Comparison of ENCODE assay signal across 26 cellular contexts in genomic region chr1:51188230-51188629, GRCh38. TPM values are rescaled to one million over a fixed set of nuclear protein-coding genes. Genes with fewer than 3 reads are reported as not detected.
DNase-seq lines count a peak whose midpoint lies in the region; ATAC-seq, FAIRE-seq and TF ChIP-seq lines count a peak whose summit lies in the region.
"Had no signal": no experiment of that assay in that cellular context is flagged by ENCODE, and none has a peak within 500 bp of the region (broad histone marks: within the 10 kb centered on the region; RNA-seq: fewer than 3 reads in every experiment).

No MANE protein-coding gene starts in this region.

- H3K36me3 ChIP-seq in IMR-90 (ENCODE audit: control insufficient read depth, insufficient read depth, low read length) = no peaks in the 10 kb centered on the region
- no peaks in the 10 kb centered on the region for H3K36me3 ChIP-seq in K562 (ENCODE audit: control insufficient read depth, insufficient read depth, low read length)
- H3K36me3 ChIP-seq in HepG2 (replicated peaks in 1 of 2; ENCODE audit: control insufficient read depth in 1 of 2, insufficient read depth in 2 of 2, low read length in 2 of 2) = no peaks in the 10 kb centered on the region
- H3K36me3 ChIP-seq: BLaER1 treated with 17β-estradiol and CSF1 and Interleukin-3, amounts not matched to agents 10 nM and 100 nM had no signal

- TF ChIP-seq RAD21 in IMR-90 (IDR thresholded peaks at IDR 0.05; ENCODE audit: low read length) (no peak), K562 (CRISPR knock-in tag; conservative IDR thresholded peaks at IDR 0.05 in 1 of 2, IDR thresholded peaks at IDR 0.05 in 1 of 2) (no peak), HepG2 (CRISPR knock-in tag; IDR thresholded peaks at IDR 0.05) (no peak)

- H3K79me1 ChIP-seq in IMR-90 (ENCODE audit: low read depth in 1 of 2, low read length in 2 of 2) = no peaks in the 10 kb centered on the region

- H3K4me2 ChIP-seq in IMR-90 (ENCODE audit: low read depth, low read length) = no peak overlapping the region
- no peak overlapping the region for H3K4me2 ChIP-seq in K562 (ENCODE audit: insufficient read depth, low read length)
- no peak overlapping the region for H3K4me2 ChIP-seq in HepG2 (ENCODE audit: low read depth, low read length)
- H3K4me2 ChIP-seq: BLaER1 treated with 17β-estradiol and CSF1 and Interleukin-3, amounts not matched to agents 10 nM and 100 nM had no signal

- H3K79me2 ChIP-seq in K562 (ENCODE audit: control insufficient read depth, insufficient read depth, low read length) (no peaks in the 10 kb centered on the region), HepG2 (ENCODE audit: insufficient read depth, low read length) (no peaks in the 10 kb centered on the region)

- H2AFZ ChIP-seq in IMR-90 (replicated peaks; ENCODE audit: low read length, poor library complexity) = no peak overlapping the region
- H2AFZ ChIP-seq in K562 (ENCODE audit: low read depth, low read length) = no peak overlapping the region
- H2AFZ ChIP-seq in HepG2 (ENCODE audit: low read length) = no peak overlapping the region

- in situ Hi-C loops in IMR-90 (cut with MboI; ENCODE audit: low sequenced_read_pairs) = loop anchor here (25.0 kb wide), 1 partner anchor 826 kb away; no protein-coding TSS in a partner anchor
- in situ Hi-C loops in K562 (cut with MboI) = loop anchor here (10.0 kb wide), 1 partner anchor 263 kb away; no protein-coding TSS in a partner anchor
- in situ Hi-C loops in HepG2 (cut with HindIII; ENCODE audit: extremely low pct_ligation_motif_present, low pct_unique_long_range_greater_than_20kb) = loop anchor here (10.0 kb wide), 1 partner anchor 413 kb away; no protein-coding TSS in a partner anchor

- no peaks in the 10 kb centered on the region for H3K4me1 ChIP-seq in IMR-90 (ENCODE audit: control insufficient read depth, insufficient read depth, low read length)
- peaks cover 0 to 3% of the 10 kb centered on the region in 2 experiments; a peak in 1 of 5 replicates for H3K4me1 ChIP-seq in K562 (replicated peaks in 1 of 2; ENCODE audit: control insufficient read depth in 2 of 2, insufficient read depth in 2 of 2, low read length in 2 of 2)
- no peaks in the 10 kb centered on the region for H3K4me1 ChIP-seq in HepG2 (ENCODE audit: insufficient read depth, low read length)

- no peak overlapping the region for H4K5ac ChIP-seq in IMR-90 (ENCODE audit: low read depth, low read length)

- no peaks in the 10 kb centered on the region for H3K36me3 Mint-ChIP-seq in activated T-helper 2 cell treated with anti-CD3 and anti-CD28 coated beads, Interferon-gamma antibody, Interleukin-2, Interleukin-4, amounts not matched to agents 10 μg/mL and 5 μg/mL and 100 μg/mL, durations not matched to agents 14 hours and 24 hours and 36 hours (ENCODE audit: low read depth)
- H3K36me3 Mint-ChIP-seq: CD4-positive, alpha-beta memory T cell; CD4-positive, CD25-positive, alpha-beta regulatory T cell; CD8-positive, alpha-beta memory T cell had no signal

- H4K20me1 ChIP-seq in IMR-90 (ENCODE audit: insufficient read depth, low read length) (no peaks in the 10 kb centered on the region), K562 (replicated peaks; ENCODE audit: control insufficient read depth, insufficient read depth, low read length) (no peaks in the 10 kb centered on the region), HepG2 (ENCODE audit: insufficient read depth, low read length) (no peaks in the 10 kb centered on the region)
- H4K20me1 ChIP-seq: BLaER1 treated with 17β-estradiol and CSF1 and Interleukin-3, amounts not matched to agents 10 nM and 100 nM had no signal

- H3K9me3 ChIP-seq in IMR-90 (ENCODE audit: control insufficient read depth, insufficient read depth, low read length) (no peaks in the 10 kb centered on the region), K562 (replicated peaks; ENCODE audit: control insufficient read depth, insufficient read depth, low read depth, low read length) (no peaks in the 10 kb centered on the region), HepG2 (ENCODE audit: low read length) (no peaks in the 10 kb centered on the region)
- H3K9me3 ChIP-seq: BLaER1 treated with 17β-estradiol and CSF1 and Interleukin-3, amounts not matched to agents 10 nM and 100 nM had no signal

- H2AK9ac ChIP-seq in IMR-90 (replicated peaks; ENCODE audit: low read depth, low read length, poor library complexity) = no peak overlapping the region

- DNase-seq in IMR-90 = no peak
- DNase-seq in K562 (ENCODE audit: extremely low read depth in 1 of 4, low spot score in 3 of 4) = no peak
- no peak for DNase-seq in HepG2 (ENCODE audit: low spot score)
- DNase-seq in activated T-helper 2 cell treated with anti-CD3 and anti-CD28 coated beads, Interferon-gamma antibody, Interleukin-2, Interleukin-4, amounts not matched to agents 10 μg/mL and 5 μg/mL and 100 μg/mL, durations not matched to agents 14 hours and 24 hours and 36 hours (ENCODE audit: low spot score) = no peak
- no peak for DNase-seq in CD1c-positive myeloid dendritic cell (ENCODE audit: extremely low spot score)
- no peak for DNase-seq in activated CD4-positive, alpha-beta T cell treated with anti-CD3 and anti-CD28 coated beads for 1 hour
- DNase-seq: 8988T; AML-193; CD4-positive, alpha-beta memory T cell; CD4-positive, CD25-positive, alpha-beta regulatory T cell; CD8-positive, alpha-beta memory T cell; COR-L47; DMS 273 treated with DMSO at 0.1 percent for 48 hours; DMS153; DMS53; DMS79; DND-41; EL; GDM1 had no signal

- no peak overlapping the region for H3K18ac ChIP-seq in IMR-90 (ENCODE audit: low read depth, low read length)

- no peak overlapping the region for H3K27ac Mint-ChIP-seq in activated T-helper 2 cell treated with anti-CD3 and anti-CD28 coated beads, Interferon-gamma antibody, Interleukin-2, Interleukin-4, amounts not matched to agents 10 μg/mL and 5 μg/mL and 100 μg/mL, durations not matched to agents 14 hours and 24 hours and 36 hours
- H3K27ac Mint-ChIP-seq: B cell; CD4-positive, alpha-beta memory T cell; CD4-positive, CD25-positive, alpha-beta regulatory T cell had no signal

- POLR2A ChIA-PET in IMR-90 (lab: Charles Lee; ENCODE audit: unreplicated experiment) = no interaction called here
- POLR2A ChIA-PET in K562 (lab: Yijun Ruan, JAX) = interaction anchor here (1.0 to 1.5 kb wide), 3 partner anchors 9 to 220 kb away, joined by 3 read pairs; no protein-coding TSS in a partner anchor
- POLR2A ChIA-PET in HepG2 (lab: Yijun Ruan, JAX) = no interaction called here

- H3K9me1 ChIP-seq in IMR-90 (ENCODE audit: insufficient read depth, low read length) (no peaks in the 10 kb centered on the region), K562 (ENCODE audit: control insufficient read depth, insufficient read depth, low read length) (no peaks in the 10 kb centered on the region)

- no peak overlapping the region for H3K9ac ChIP-seq in IMR-90 (ENCODE audit: low read depth, low read length)
- H3K9ac ChIP-seq in K562 (ENCODE audit: insufficient read depth in 1 of 2, low read depth in 2 of 2, low read length in 2 of 2) = no peak overlapping the region
- H3K9ac ChIP-seq in HepG2 (ENCODE audit: insufficient read depth, low read depth, low read length) = no peak overlapping the region
- H3K9ac ChIP-seq: BLaER1 treated with 17β-estradiol and CSF1 and Interleukin-3, amounts not matched to agents 10 nM and 100 nM had no signal

- H4K8ac ChIP-seq in IMR-90 (ENCODE audit: low read depth in 2 of 2, low read length in 2 of 2) = no peak overlapping the region

- H3K4ac ChIP-seq in IMR-90 (ENCODE audit: low read depth, low read length) = no peak overlapping the region

- no peak overlapping the region for H4K91ac ChIP-seq in IMR-90 (ENCODE audit: insufficient read depth, low read depth, low read length)

- no peak overlapping the region for H3K14ac ChIP-seq in IMR-90 (replicated peaks; ENCODE audit: low read depth, low read length)

- intact Hi-C loops in IMR-90 (cut with micrococcal nuclease) = loop anchor here (2.0 to 5.0 kb wide), 3 partner anchors 101 to 821 kb away; no protein-coding TSS in a partner anchor
- intact Hi-C loops in K562 (cut with micrococcal nuclease) = no loop called here
- intact Hi-C loops in HepG2 (cut with micrococcal nuclease; ENCODE audit: unreplicated experiment) = loop anchor here (2.0 kb wide), 3 partner anchors 47 to 109 kb away; no protein-coding TSS in a partner anchor
- intact Hi-C loops in activated T-helper 2 cell treated with anti-CD3 and anti-CD28 coated beads, Interferon-gamma antibody, Interleukin-2, Interleukin-4, amounts not matched to agents 10 μg/mL and 5 μg/mL and 100 μg/mL, durations not matched to agents 14 hours and 24 hours and 36 hours (cut with micrococcal nuclease) = no loop called here

- no peak for TF ChIP-seq POLR2A in IMR-90 (IDR thresholded peaks at IDR 0.05; ENCODE audit: low read depth, low read length)
- no peak for TF ChIP-seq POLR2A in K562 (conservative IDR thresholded peaks at IDR 0.05)
- no peak for TF ChIP-seq POLR2A in HepG2 (IDR thresholded peaks at IDR 0.05; ENCODE audit: insufficient read depth in 1 of 2, low read depth in 2 of 2, low read length in 2 of 2)

- no peak overlapping the region for H3K56ac ChIP-seq in IMR-90 (ENCODE audit: extremely low read depth, insufficient read depth, low read length)

- no peak overlapping the region for H2BK5ac ChIP-seq in IMR-90 (ENCODE audit: low read depth, low read length, poor library complexity, severe bottlenecking)

- no peak overlapping the region for H2BK20ac ChIP-seq in IMR-90 (ENCODE audit: low read depth, low read length)

- CTCF ChIA-PET in IMR-90 (lab: Yijun Ruan, JAX) (interaction anchor here (1.1 to 4.1 kb wide), 3 partner anchors 14 to 414 kb away, joined by 3 to 21 read pairs (median 4); no protein-coding TSS in a partner anchor), K562 (lab: Yijun Ruan, JAX; ENCODE audit: low intra/inter-chr PET ratio) (interaction anchor here (2.4 to 5.9 kb wide), 2 partner anchors 314 to 414 kb away, joined by 22 to 58 read pairs; no protein-coding TSS in a partner anchor), HepG2 (lab: Yijun Ruan, JAX; ENCODE audit: low intra/inter-chr PET ratio, low total read pairs) (no interaction called here)

- H3K9me3 Mint-ChIP-seq in activated T-helper 2 cell treated with anti-CD3 and anti-CD28 coated beads, Interferon-gamma antibody, Interleukin-2, Interleukin-4, amounts not matched to agents 10 μg/mL and 5 μg/mL and 100 μg/mL, durations not matched to agents 14 hours and 24 hours and 36 hours = no peaks in the 10 kb centered on the region
- H3K9me3 Mint-ChIP-seq: CD4-positive, CD25-positive, alpha-beta regulatory T cell; CD8-positive, alpha-beta memory T cell had no signal

- no peak overlapping the region for H3K27ac ChIP-seq in IMR-90 (ENCODE audit: insufficient read depth, low read length)
- H3K27ac ChIP-seq in K562 (ENCODE audit: extremely low read depth, low read depth, low read length) = no peak overlapping the region
- no peak overlapping the region for H3K27ac ChIP-seq in HepG2 (ENCODE audit: extremely low read length, insufficient read depth, low read length)
- H3K27ac ChIP-seq: BLaER1 treated with 17β-estradiol and CSF1 and Interleukin-3, amounts not matched to agents 10 nM and 100 nM; C4-2B had no signal

- FAIRE-seq in K562 (lab: Jason Lieb, UNC) (no peak), HepG2 (lab: Jason Lieb, UNC) (no peak)
- FAIRE-seq: A204.1, GM12878, GM12892, GM18507 had no signal

- peaks cover 3% of the 10 kb centered on the region for H3K27me3 ChIP-seq in IMR-90 (ENCODE audit: control insufficient read depth, insufficient read depth, low read length)
- H3K27me3 ChIP-seq in K562 (ENCODE audit: control insufficient read depth in 2 of 2, insufficient read depth in 2 of 2, low read length in 2 of 2) = peaks cover 0 to 8% of the 10 kb centered on the region in 2 experiments; a peak in 1 of 5 replicates
- H3K27me3 ChIP-seq in HepG2 (ENCODE audit: control insufficient read depth in 1 of 2, insufficient read depth in 2 of 2, low read length in 2 of 2) = no peaks in the 10 kb centered on the region
- H3K27me3 ChIP-seq: BLaER1 treated with 17β-estradiol and CSF1 and Interleukin-3, amounts not matched to agents 10 nM and 100 nM had no signal

- H3K4me1 Mint-ChIP-seq in activated T-helper 2 cell treated with anti-CD3 and anti-CD28 coated beads, Interferon-gamma antibody, Interleukin-2, Interleukin-4, amounts not matched to agents 10 μg/mL and 5 μg/mL and 100 μg/mL, durations not matched to agents 14 hours and 24 hours and 36 hours (ENCODE audit: low read depth) = no peaks in the 10 kb centered on the region
- H3K4me1 Mint-ChIP-seq: B cell; CD4-positive, alpha-beta memory T cell; CD4-positive, CD25-positive, alpha-beta regulatory T cell; CD8-positive, alpha-beta memory T cell had no signal

- no peak for TF ChIP-seq EP300 in K562 (IDR thresholded peaks at IDR 0.05; ENCODE audit: low read length)
- no peak for TF ChIP-seq EP300 in HepG2 (IDR thresholded peaks at IDR 0.05; ENCODE audit: low read depth in 2 of 2, low read length in 2 of 2)
- no peak for TF ChIP-seq EP300 in HepG2 (CRISPR knock-in tag; IDR thresholded peaks at IDR 0.05; ENCODE audit: borderline replicate concordance)

- H2BK15ac ChIP-seq in IMR-90 (ENCODE audit: low read depth, low read length) = no peak overlapping the region

- no peak overlapping the region for H3K4me3 Mint-ChIP-seq in activated T-helper 2 cell treated with anti-CD3 and anti-CD28 coated beads, Interferon-gamma antibody, Interleukin-2, Interleukin-4, amounts not matched to agents 10 μg/mL and 5 μg/mL and 100 μg/mL, durations not matched to agents 14 hours and 24 hours and 36 hours (ENCODE audit: low read depth)
- H3K4me3 Mint-ChIP-seq: B cell; CD4-positive, alpha-beta memory T cell; CD4-positive, CD25-positive, alpha-beta regulatory T cell; CD8-positive, alpha-beta memory T cell had no signal

- H3K23ac ChIP-seq in IMR-90 (ENCODE audit: low read depth, low read length) = no peak overlapping the region

- TF ChIP-seq CTCF in IMR-90 (conservative IDR thresholded peaks at IDR 0.05; ENCODE audit: low read depth, low read length) (no peak), K562 (IDR thresholded peaks at IDR 0.05 in 2 of 3, conservative IDR thresholded peaks at IDR 0.05 in 1 of 3; ENCODE audit: insufficient read depth in 2 of 3, low read depth in 1 of 3, low read length in 3 of 3) (no peak), HepG2 (CRISPR knock-in tag; IDR thresholded peaks at IDR 0.05) (no peak)

- H3K4me3 ChIP-seq in IMR-90 (ENCODE audit: insufficient read depth, low read depth, low read length) (no peak overlapping the region), K562 (no peak overlapping the region), HepG2 (replicated peaks in 1 of 3; ENCODE audit: insufficient read depth in 1 of 3, low read depth in 2 of 3, low read length in 3 of 3) (no peak overlapping the region)
- H3K4me3 ChIP-seq: BLaER1 treated with 17β-estradiol and CSF1 and Interleukin-3, amounts not matched to agents 10 nM and 100 nM; GM12878 had no signal

- ATAC-seq in IMR-90 (ENCODE audit: low read depth) (no peak), K562 (no peak), HepG2 (no peak)
- ATAC-seq: GM12878 had no signal

- H3K27me3 Mint-ChIP-seq in activated T-helper 2 cell treated with anti-CD3 and anti-CD28 coated beads, Interferon-gamma antibody, Interleukin-2, Interleukin-4, amounts not matched to agents 10 μg/mL and 5 μg/mL and 100 μg/mL, durations not matched to agents 14 hours and 24 hours and 36 hours (ENCODE audit: low read depth) = peaks cover 15% of the 10 kb centered on the region
- H3K27me3 Mint-ChIP-seq: CD4-positive, alpha-beta memory T cell had no signal

- no peak overlapping the region for H2AK5ac ChIP-seq in IMR-90 (ENCODE audit: low read depth, low read length)

- BruUV-seq in IMR-90 (replicated peaks; lab: Mats Ljungman, UMichigan) = no TSS peak
- BruUV-seq in K562 (replicated peaks; lab: Mats Ljungman, UMichigan) = no TSS peak
- no TSS peak for BruUV-seq in HepG2 (replicated peaks; lab: Mats Ljungman, UMichigan)

- dilution Hi-C loops in IMR-90 (cut with HindIII; ENCODE audit: low sequenced_read_pairs, unreplicated experiment) = no loop called here

- H2BK120ac ChIP-seq in IMR-90 (ENCODE audit: low read depth, low read length) = no peak overlapping the region

RNA-seq across cellular contexts. Expression of gene RNF11, which starts 47.8 kb away (rescaled TPM):
- total RNA-seq in IMR-90 (2012; rRNA removed) (63.3 and 119 TPM in 2 replicates), K562 (2014; rRNA removed) (24.7 and 37.3 TPM in 2 replicates), K562 (2014; rRNA removed; fragmentation: Illumina TruSeq; extraction: Trizol) (29.5 and 30.1 TPM in 2 replicates), K562 (2015; rRNA removed; fragmentation: Illumina TruSeq; extraction: Trizol) (20.3 and 20.6 TPM in 2 replicates), K562 (2021) (19.9 and 23.1 TPM in 2 replicates), HepG2 (2016; rRNA removed; fragmentation: Illumina TruSeq; extraction: Trizol) (41.2 and 49.0 TPM in 2 replicates)
- polyA plus RNA-seq in IMR-90 (2012; rRNA removed) (46.0 and 64.1 TPM in 2 replicates), K562 (2011; rRNA removed) (23.1 and 34.3 TPM in 2 replicates), K562 (2014; fragmentation: Illumina TruSeq; extraction: Trizol) (25.8 and 27.2 TPM in 2 replicates), K562 (2014; fragmentation: Nextera tagmentation; extraction: Ambion mirVana) (1 to 10 TPM; 5.7 to 6.1 TPM), K562 (2014; rRNA removed) (22.1 and 22.2 TPM in 2 replicates), HepG2 (2011; rRNA removed) (41.1 and 48.8 TPM in 2 replicates)
- 15.5 and 22.8 TPM in 2 replicates for polyA plus RNA-seq in IMR-90 (2012; cell fraction: cytosol; rRNA removed)
- 6.3 and 29.0 TPM in 2 replicates for polyA plus RNA-seq in IMR-90 (2012; cell fraction: nucleus; rRNA removed; ENCODE audit: low replicate concordance)
- total RNA-seq in K562 (2011; cell fraction: chromatin; rRNA removed; ENCODE audit: low replicate concordance) = 16.1 and 30.6 TPM in 2 replicates
- 7.5 and 10.5 TPM in 2 replicates for total RNA-seq in K562 (2011; cell fraction: nucleolus; rRNA removed)
- 14.1 and 21.9 TPM in 2 replicates for total RNA-seq in K562 (2011; cell fraction: nucleoplasm; rRNA removed)
- polyA plus RNA-seq in K562 (2011; cell fraction: cytosol; rRNA removed) = 22.7 and 34.7 TPM in 2 replicates
- polyA plus RNA-seq in K562 (2011; cell fraction: nucleus; rRNA removed) = 19.5 and 25.7 TPM in 2 replicates
- polyA plus RNA-seq in K562 (2012) = 18.4 and 29.0 TPM in 2 replicates
- 61.8 and 65.2 TPM in 2 replicates for polyA minus RNA-seq in K562 (2011; rRNA and poly(A)+ RNA removed)
- 19.0 and 20.3 TPM in 2 replicates for polyA minus RNA-seq in K562 (2011; cell fraction: cytosol; rRNA and poly(A)+ RNA removed)
- polyA minus RNA-seq in K562 (2011; cell fraction: nucleus; rRNA and poly(A)+ RNA removed) = 3.5 and 11.7 TPM in 2 replicates
- total RNA-seq in HepG2 (2016; cell fraction: cytosol; rRNA removed; fragmentation: Illumina TruSeq; extraction: Trizol; ENCODE audit: low read depth) = 40.4 and 41.7 TPM in 2 replicates
- 44.1 and 44.9 TPM in 2 replicates for total RNA-seq in HepG2 (2016; cell fraction: insoluble cytoplasmic fraction; rRNA removed; fragmentation: Illumina TruSeq; extraction: Trizol)
- 108 and 109 TPM in 2 replicates for total RNA-seq in HepG2 (2016; cell fraction: membrane; rRNA removed; fragmentation: Illumina TruSeq; extraction: Trizol)
- 14.6 and 15.0 TPM in 2 replicates for total RNA-seq in HepG2 (2016; cell fraction: nucleus; rRNA removed; fragmentation: Illumina TruSeq; extraction: Trizol)
- polyA plus RNA-seq in HepG2 (2011; cell fraction: cytosol; rRNA removed) = 22.4 and 47.6 TPM in 2 replicates
- 9.7 and 20.8 TPM in 2 replicates for polyA plus RNA-seq in HepG2 (2011; cell fraction: nucleus; rRNA removed)
- polyA plus RNA-seq in HepG2 (2012) = 50.9 and 62.3 TPM in 2 replicates
- 51.9 and 57.1 TPM in 2 replicates for polyA plus RNA-seq in HepG2 (2016; cell fraction: cytosol; fragmentation: Illumina TruSeq; extraction: Trizol; ENCODE audit: low read depth)
- polyA plus RNA-seq in HepG2 (2016; cell fraction: insoluble cytoplasmic fraction; fragmentation: Illumina TruSeq; extraction: Trizol; ENCODE audit: low read depth) = 45.2 and 55.5 TPM in 2 replicates
- 101 and 102 TPM in 2 replicates for polyA plus RNA-seq in HepG2 (2016; cell fraction: membrane; fragmentation: Illumina TruSeq; extraction: Trizol; ENCODE audit: low read depth)
- polyA plus RNA-seq in HepG2 (2016; cell fraction: nucleus; fragmentation: Illumina TruSeq; extraction: Trizol; ENCODE audit: insufficient read depth, low read depth) = 23.0 and 30.8 TPM in 2 replicates
- 56.8 and 62.3 TPM in 2 replicates for polyA minus RNA-seq in HepG2 (2011; rRNA and poly(A)+ RNA removed; ENCODE audit: low replicate concordance)
- 36.2 and 53.5 TPM in 2 replicates for polyA minus RNA-seq in HepG2 (2011; cell fraction: cytosol; rRNA and poly(A)+ RNA removed)
- polyA minus RNA-seq in HepG2 (2011; cell fraction: nucleus; rRNA and poly(A)+ RNA removed) = 20.1 and 41.4 TPM in 2 replicates
- total RNA-seq in activated T-helper 2 cell treated with anti-CD3 and anti-CD28 coated beads, Interferon-gamma antibody, Interleukin-2, Interleukin-4, amounts not matched to agents 10 μg/mL and 5 μg/mL and 100 μg/mL, durations not matched to agents 14 hours and 24 hours and 36 hours = 64.8 and 65.6 TPM in 2 replicates

Comparison
In these comparisons a context has a peak if more than half of its experiments do, and no peak if none do; other contexts are left out.
1. intact Hi-C loops: an anchor here in IMR-90 (2.0 to 5.0 kb wide) and HepG2 (2.0 kb wide); none called in K562 and activated T-helper 2 cell treated with anti-CD3 and anti-CD28 coated beads, Interferon-gamma antibody, Interleukin-2, Interleukin-4, amounts not matched to agents 10 μg/mL and 5 μg/mL and 100 μg/mL, durations not matched to agents 14 hours and 24 hours and 36 hours.